In genomic region chr11:58926251-58926650, GRCh38 we compare ENCODE assay signal across 1 cellular context.
TF ChIP-seq lines count a peak whose summit lies in the region.

No MANE protein-coding gene starts in this region.

TF ChIP-seq in HepG2, 621 proteins besides CTCF, POLR2A, EP300 and RAD21 (continued from another document and continues in another):
- peak; percentile 78 for TF ChIP-seq ZNF503 (CRISPR knock-in tag; IDR thresholded peaks at IDR 0.05)
- 0 out of 2 replicates have a peak, but pooled peaks have one; percentile 37 for TF ChIP-seq NR2F2 (IDR thresholded peaks at IDR 0.05; ENCODE audit: borderline replicate concordance, low read depth)
- TF ChIP-seq MLX (CRISPR knock-in tag; IDR thresholded peaks at IDR 0.05): no peak
- no peak for TF ChIP-seq ZNF607 (CRISPR knock-in tag; IDR thresholded peaks at IDR 0.05; ENCODE audit: borderline replicate concordance)
- no peak; the same call in 1 of the 2 replicates for TF ChIP-seq HOXA3 (CRISPR knock-in tag; IDR thresholded peaks at IDR 0.05)
- no peak for TF ChIP-seq PPARG (CRISPR knock-in tag; conservative IDR thresholded peaks at IDR 0.05)
- TF ChIP-seq ZNF589 (CRISPR knock-in tag; conservative IDR thresholded peaks at IDR 0.05): no peak
- no peak for TF ChIP-seq ZEB1 (IDR thresholded peaks at IDR 0.05; ENCODE audit: insufficient replicate concordance, low read depth)
- no peak for TF ChIP-seq ZNF574 (CRISPR knock-in tag; IDR thresholded peaks at IDR 0.05)
- TF ChIP-seq ZBTB42 (CRISPR knock-in tag; IDR thresholded peaks at IDR 0.05): no peak
- TF ChIP-seq FOXK1 (CRISPR knock-in tag; IDR thresholded peaks at IDR 0.05; ENCODE audit: borderline replicate concordance, low read depth): peak; percentile 57; the same call in 1 of the 2 replicates
- TF ChIP-seq ZNF362 (CRISPR knock-in tag; IDR thresholded peaks at IDR 0.05; ENCODE audit: borderline replicate concordance): no peak
- TF ChIP-seq JUN (CRISPR knock-in tag; IDR thresholded peaks at IDR 0.05): no peak
- no peak for TF ChIP-seq KDM4B (CRISPR knock-in tag; IDR thresholded peaks at IDR 0.05)
- TF ChIP-seq HOXA5 (CRISPR knock-in tag; IDR thresholded peaks at IDR 0.05): no peak
- no peak for TF ChIP-seq SKIL (CRISPR knock-in tag; IDR thresholded peaks at IDR 0.05; ENCODE audit: borderline replicate concordance)
- TF ChIP-seq NFIC (IDR thresholded peaks at IDR 0.05; ENCODE audit: low read length): no peak; the same call in 1 of the 2 replicates
- TF ChIP-seq SOX13 (IDR thresholded peaks at IDR 0.05): no peak
- TF ChIP-seq SOX13 (CRISPR knock-in tag; conservative IDR thresholded peaks at IDR 0.05 in 1 of 2, IDR thresholded peaks at IDR 0.05 in 1 of 2): peak in 1 of 2 experiments; percentile 29; a peak in 1 of 4 replicates
- TF ChIP-seq TBX2 (CRISPR knock-in tag; IDR thresholded peaks at IDR 0.05; ENCODE audit: borderline replicate concordance): peak; percentile 56; the same call in 1 of the 2 replicates
- no peak for TF ChIP-seq TRIM22 (IDR thresholded peaks at IDR 0.05)
- no peak for TF ChIP-seq GLI4 (CRISPR knock-in tag; IDR thresholded peaks at IDR 0.05; ENCODE audit: borderline replicate concordance)
- TF ChIP-seq JDP2 (CRISPR knock-in tag; IDR thresholded peaks at IDR 0.05; ENCODE audit: borderline replicate concordance): no peak
- TF ChIP-seq ZNF75D (CRISPR knock-in tag; IDR thresholded peaks at IDR 0.05; ENCODE audit: borderline replicate concordance): no peak
- TF ChIP-seq ZNF777 (CRISPR knock-in tag; IDR thresholded peaks at IDR 0.05): no peak
- TF ChIP-seq ZNF639 (CRISPR knock-in tag; conservative IDR thresholded peaks at IDR 0.05): no peak
- no peak for TF ChIP-seq GMEB1 (CRISPR knock-in tag; IDR thresholded peaks at IDR 0.05; ENCODE audit: borderline replicate concordance)
- TF ChIP-seq ATF5 (CRISPR knock-in tag; IDR thresholded peaks at IDR 0.05; ENCODE audit: low read depth): no peak
- TF ChIP-seq ZNF468 (CRISPR knock-in tag; IDR thresholded peaks at IDR 0.05): no peak
- no peak for TF ChIP-seq RFX1 (IDR thresholded peaks at IDR 0.05)
- no peak for TF ChIP-seq ZNF792 (CRISPR knock-in tag; IDR thresholded peaks at IDR 0.05)
- TF ChIP-seq THRA (CRISPR knock-in tag; IDR thresholded peaks at IDR 0.05; ENCODE audit: borderline replicate concordance): no peak
- no peak for TF ChIP-seq HIVEP1 (CRISPR knock-in tag; IDR thresholded peaks at IDR 0.05)
- no peak for TF ChIP-seq PBX3 (CRISPR knock-in tag; IDR thresholded peaks at IDR 0.05; ENCODE audit: borderline replicate concordance)
- TF ChIP-seq SALL1 (CRISPR knock-in tag; IDR thresholded peaks at IDR 0.05): peak; percentile 24; the same call in 1 of the 2 replicates
- no peak for TF ChIP-seq ZNF333 (CRISPR knock-in tag; IDR thresholded peaks at IDR 0.05; ENCODE audit: borderline replicate concordance)
- no peak for TF ChIP-seq ZBTB3 (CRISPR knock-in tag; IDR thresholded peaks at IDR 0.05; ENCODE audit: borderline replicate concordance, low read depth)
- no peak for TF ChIP-seq ZNF253 (CRISPR knock-in tag; IDR thresholded peaks at IDR 0.05; ENCODE audit: borderline replicate concordance)
- TF ChIP-seq KAT2B (IDR thresholded peaks at IDR 0.05; ENCODE audit: borderline replicate concordance, low read depth, low read length): no peak
- no peak for TF ChIP-seq ZMAT3 (CRISPR knock-in tag; conservative IDR thresholded peaks at IDR 0.05)
- TF ChIP-seq ZBTB49 (CRISPR knock-in tag; IDR thresholded peaks at IDR 0.05; ENCODE audit: borderline replicate concordance): no peak
- no peak for TF ChIP-seq PHB2 (IDR thresholded peaks at IDR 0.05; ENCODE audit: partially characterized antibody)
- TF ChIP-seq NR2C2 (CRISPR knock-in tag; IDR thresholded peaks at IDR 0.05; ENCODE audit: borderline replicate concordance): no peak
- no peak for TF ChIP-seq ZFAT (CRISPR knock-in tag; conservative IDR thresholded peaks at IDR 0.05)
- TF ChIP-seq ZNF430 (CRISPR knock-in tag; IDR thresholded peaks at IDR 0.05): no peak
- no peak for TF ChIP-seq ZBTB7A (CRISPR knock-in tag; IDR thresholded peaks at IDR 0.05)
